ENCODE assay signal across 2 cellular contexts in genomic region chr10:109959571-109960145, GRCh38.
TF ChIP-seq lines count a peak whose summit lies in the region.

No MANE protein-coding gene starts in this region.

TF ChIP-seq in IMR-90, 13 proteins besides CTCF, POLR2A, EP300 and RAD21:
- TF ChIP-seq MAZ (IDR thresholded peaks at IDR 0.05; ENCODE audit: borderline replicate concordance, low read depth, low read length) (no peak), NFE2L2 (IDR thresholded peaks at IDR 0.05; ENCODE audit: low read depth, low read length) (no peak), CHD1 (IDR thresholded peaks at IDR 0.05; ENCODE audit: low read depth, low read length) (no peak), RFX5 (IDR thresholded peaks at IDR 0.05; ENCODE audit: low read depth, low read length) (no peak), SMC3 (IDR thresholded peaks at IDR 0.05; ENCODE audit: low read depth, low read length) (no peak), BHLHE40 (IDR thresholded peaks at IDR 0.05; ENCODE audit: low read depth, low read length) (no peak), RCOR1 (IDR thresholded peaks at IDR 0.05; ENCODE audit: insufficient replicate concordance, low read length) (no peak), MAFK (IDR thresholded peaks at IDR 0.05; ENCODE audit: low read depth, low read length) (no peak), ELK1 (IDR thresholded peaks at IDR 0.05; ENCODE audit: borderline replicate concordance, low read depth, low read length) (no peak), CEBPB (IDR thresholded peaks at IDR 0.05; ENCODE audit: low read depth, low read length) (no peak), FOS (IDR thresholded peaks at IDR 0.05; ENCODE audit: low read depth, low read length) (no peak), USF2 (IDR thresholded peaks at IDR 0.05; ENCODE audit: low read depth, low read length) (no peak), MXI1 (IDR thresholded peaks at IDR 0.05; ENCODE audit: borderline replicate concordance, low read depth, low read length) (no peak)

TF ChIP-seq in WTC11, 78 proteins besides CTCF, POLR2A, EP300 and RAD21:
- TF ChIP-seq ZNF263 (CRISPR knock-in tag; IDR thresholded peaks at IDR 0.05; ENCODE audit: low read depth) (no peak), CDX4 (CRISPR knock-in tag; IDR thresholded peaks at IDR 0.05; ENCODE audit: borderline replicate concordance) (no peak), TEAD4 (CRISPR knock-in tag; IDR thresholded peaks at IDR 0.05) (no peak), RELA (CRISPR knock-in tag; IDR thresholded peaks at IDR 0.05; ENCODE audit: borderline replicate concordance) (no peak), SOX15 (CRISPR knock-in tag; IDR thresholded peaks at IDR 0.05) (no peak), GTF2I (CRISPR knock-in tag; conservative IDR thresholded peaks at IDR 0.05) (no peak)
- TF ChIP-seq, protein P1, sequence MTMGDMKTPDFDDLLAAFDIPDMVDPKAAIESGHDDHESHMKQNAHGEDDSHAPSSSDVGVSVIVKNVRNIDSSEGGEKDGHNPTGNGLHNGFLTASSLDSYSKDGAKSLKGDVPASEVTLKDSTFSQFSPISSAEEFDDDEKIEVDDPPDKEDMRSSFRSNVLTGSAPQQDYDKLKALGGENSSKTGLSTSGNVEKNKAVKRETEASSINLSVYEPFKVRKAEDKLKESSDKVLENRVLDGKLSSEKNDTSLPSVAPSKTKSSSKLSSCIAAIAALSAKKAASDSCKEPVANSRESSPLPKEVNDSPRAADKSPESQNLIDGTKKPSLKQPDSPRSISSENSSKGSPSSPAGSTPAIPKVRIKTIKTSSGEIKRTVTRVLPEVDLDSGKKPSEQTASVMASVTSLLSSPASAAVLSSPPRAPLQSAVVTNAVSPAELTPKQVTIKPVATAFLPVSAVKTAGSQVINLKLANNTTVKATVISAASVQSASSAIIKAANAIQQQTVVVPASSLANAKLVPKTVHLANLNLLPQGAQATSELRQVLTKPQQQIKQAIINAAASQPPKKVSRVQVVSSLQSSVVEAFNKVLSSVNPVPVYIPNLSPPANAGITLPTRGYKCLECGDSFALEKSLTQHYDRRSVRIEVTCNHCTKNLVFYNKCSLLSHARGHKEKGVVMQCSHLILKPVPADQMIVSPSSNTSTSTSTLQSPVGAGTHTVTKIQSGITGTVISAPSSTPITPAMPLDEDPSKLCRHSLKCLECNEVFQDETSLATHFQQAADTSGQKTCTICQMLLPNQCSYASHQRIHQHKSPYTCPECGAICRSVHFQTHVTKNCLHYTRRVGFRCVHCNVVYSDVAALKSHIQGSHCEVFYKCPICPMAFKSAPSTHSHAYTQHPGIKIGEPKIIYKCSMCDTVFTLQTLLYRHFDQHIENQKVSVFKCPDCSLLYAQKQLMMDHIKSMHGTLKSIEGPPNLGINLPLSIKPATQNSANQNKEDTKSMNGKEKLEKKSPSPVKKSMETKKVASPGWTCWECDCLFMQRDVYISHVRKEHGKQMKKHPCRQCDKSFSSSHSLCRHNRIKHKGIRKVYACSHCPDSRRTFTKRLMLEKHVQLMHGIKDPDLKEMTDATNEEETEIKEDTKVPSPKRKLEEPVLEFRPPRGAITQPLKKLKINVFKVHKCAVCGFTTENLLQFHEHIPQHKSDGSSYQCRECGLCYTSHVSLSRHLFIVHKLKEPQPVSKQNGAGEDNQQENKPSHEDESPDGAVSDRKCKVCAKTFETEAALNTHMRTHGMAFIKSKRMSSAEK (CRISPR knock-in tag; IDR thresholded peaks at IDR 0.05; ENCODE audit: borderline replicate concordance) = no peak
TF ChIP-seq in WTC11: peak in this region for 0.
